Comparison of ENCODE assay signal across 21 cellular contexts in the genomic region with DNA sequence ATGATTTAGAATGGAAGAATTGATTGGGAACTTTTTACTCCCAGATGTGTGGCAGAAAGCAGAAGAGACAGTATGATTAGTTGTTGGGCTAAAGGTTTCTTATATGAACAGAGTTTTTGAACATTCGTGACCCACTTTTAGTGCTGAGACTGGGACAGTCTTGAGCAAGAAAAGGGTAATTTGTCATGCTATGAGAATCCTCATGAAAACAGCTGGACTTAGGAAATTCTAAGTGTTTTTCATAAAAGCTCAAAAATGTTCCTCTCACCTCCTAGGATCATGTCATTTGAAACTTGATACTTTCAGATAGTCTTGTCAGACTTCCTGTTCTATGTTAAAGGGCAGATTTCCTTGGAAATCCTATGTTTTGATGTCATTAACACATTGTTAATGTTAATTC.
"Had no signal": no experiment of that assay in that cellular context is flagged by ENCODE, and none has a peak within 500 bp of the region (broad histone marks: within the 10 kb centered on the region; RNA-seq: fewer than 3 reads in every experiment).

No MANE protein-coding gene starts in this region.

- H3K4me1 ChIP-seq: foreskin keratinocyte, left ventricle myocardium inferior, lower lobe of right lung, psoas muscle, suprapubic skin, thyroid gland, upper lobe of right lung, vagina had no signal

- FAIRE-seq: kidney, small intestine had no signal

- H3K4me3 ChIP-seq: dorsolateral prefrontal cortex, left ventricle myocardium inferior, lower lobe of right lung, psoas muscle, suprapubic skin, thyroid gland, upper lobe of right lung, vagina had no signal

- H3K27ac ChIP-seq: dorsolateral prefrontal cortex, foreskin keratinocyte, left ventricle myocardium inferior, lower lobe of right lung, psoas muscle, suprapubic skin, thyroid gland, upper lobe of right lung, vagina had no signal

- ATAC-seq: esophagus mucosa, foreskin keratinocyte, left cardiac atrium, lower lobe of right lung, psoas muscle, sciatic nerve, upper lobe of right lung had no signal

- H3K36me3 ChIP-seq: left ventricle myocardium inferior, lower lobe of right lung, suprapubic skin, thyroid gland, upper lobe of right lung, vagina had no signal

- DNase-seq: cortex of kidney; dorsolateral prefrontal cortex; effector CD8-positive, alpha-beta T cell; foreskin keratinocyte; immature natural killer cell; kidney; left cardiac atrium; left ventricle myocardium inferior; lower lobe of right lung; midbrain; naive B cell; psoas muscle; small intestine; stimulated activated CD4-positive, alpha-beta T cell treated with anti-CD3 and anti-CD28 coated beads, Interleukin-2, amount 100 ng/mL, for 48 hours; stimulated activated naive CD4-positive, alpha-beta T cell treated with Interleukin-2 at 50 U/mL for 16 hours; thyroid gland; upper lobe of right lung had no signal

- H3K27me3 ChIP-seq: dorsolateral prefrontal cortex, foreskin keratinocyte, suprapubic skin, thyroid gland, upper lobe of right lung, vagina had no signal

- H3K9me3 ChIP-seq: left ventricle myocardium inferior, lower lobe of right lung, psoas muscle, suprapubic skin, thyroid gland, upper lobe of right lung, vagina had no signal
